In genomic region chr11:83256602-83257340, GRCh38 we compare ENCODE assay signal across 20 cellular contexts. TPM values are rescaled to one million over a fixed set of nuclear protein-coding genes. Genes with fewer than 3 reads are reported as not detected.
DNase-seq lines count a peak whose midpoint lies in the region; ATAC-seq and TF ChIP-seq lines count a peak whose summit lies in the region.
"Had no signal": no experiment of that assay in that cellular context is flagged by ENCODE, and none has a peak within 500 bp of the region (broad histone marks: within the 10 kb centered on the region; RNA-seq: fewer than 3 reads in every experiment).

No MANE protein-coding gene starts in this region.

- H4K20me1 ChIP-seq in osteoblast (ENCODE audit: insufficient read depth, low read length), result no peaks in the 10 kb centered on the region

- 46 to 53% methylated on average over 3 of the region's 3 CpGs for WGBS in body of pancreas, 2 donors

- peaks cover 16% of the 10 kb centered on the region; the same call in 1 of the 2 replicates for H3K36me3 ChIP-seq in ACC112 (ENCODE audit: insufficient read depth, low read length)
- H3K36me3 ChIP-seq in body of pancreas (replicated peaks in 1 of 2; ENCODE audit: insufficient read depth in 1 of 2, low read depth in 2 of 2), result peaks cover 0 to 8% of the 10 kb centered on the region in 2 donors
- peaks cover 21% of the 10 kb centered on the region for H3K36me3 ChIP-seq in osteoblast (ENCODE audit: insufficient read depth, low read length)

- H3K36me3 Mint-ChIP-seq in HFFc6 (ENCODE audit: low read depth) (peaks cover 20% of the 10 kb centered on the region), CD14-positive monocyte (peaks cover 32 to 34% of the 10 kb centered on the region in 2 donors)
- H3K36me3 Mint-ChIP-seq: activated naive CD4-positive, alpha-beta T cell treated with anti-CD3 and anti-CD28 coated beads, Interleukin-2, amount 50 U/mL, for 72 hours had no signal

- ATAC-seq in body of pancreas (peak; percentile 35), HG03175 (IDR thresholded peaks at IDR 0.05; ENCODE audit: unreplicated experiment) (no peak)
- ATAC-seq: activated CD8-positive, alpha-beta T cell treated with anti-CD3 and anti-CD28 coated beads, Interleukin-2, amount 10 ng/mL, durations not matched to agents 7 days and 5 days; activated naive CD4-positive, alpha-beta T cell treated with anti-CD3 and anti-CD28 coated beads, Interleukin-2, amount 50 U/mL, for 72 hours; activated T-cell treated with anti-CD3 and anti-CD28 coated beads, Interleukin-2, amount 50 U/mL, for 4 hours had no signal

- H3K9me3 Mint-ChIP-seq in HFFc6 (no peaks in the 10 kb centered on the region), CD14-positive monocyte (no peaks in the 10 kb centered on the region)
- H3K9me3 Mint-ChIP-seq: activated B cell treated with CpG ODN at 0.5 μM for 24 hours; activated naive CD4-positive, alpha-beta T cell treated with anti-CD3 and anti-CD28 coated beads, Interleukin-2, amount 50 U/mL, for 72 hours; activated T-cell treated with anti-CD3 and anti-CD28 coated beads, Interleukin-2, amount 50 U/mL, for 4 hours had no signal

- no peak for TF ChIP-seq POLR2A in body of pancreas (IDR thresholded peaks at IDR 0.05)

- H3K4me2 ChIP-seq in osteoblast (ENCODE audit: insufficient read depth, low read length), result peak overlapping the region; percentile 59

- H3K4me3 ChIP-seq in ACC112 (ENCODE audit: low read depth, low read length) (no peak overlapping the region), body of pancreas (no peak overlapping the region), osteoblast (ENCODE audit: insufficient read depth, low read length) (peak overlapping the region; percentile 19)
- H3K4me3 ChIP-seq: esophagus squamous epithelium, HAP-1, lung, thyroid gland had no signal

- H3K79me2 ChIP-seq in ACC112 (ENCODE audit: control insufficient read depth, insufficient read depth, low read length, unreplicated experiment), result no peaks in the 10 kb centered on the region
- H3K79me2 ChIP-seq in osteoblast (ENCODE audit: insufficient read depth, low read length), result no peaks in the 10 kb centered on the region

- H3K4me1 Mint-ChIP-seq in HFFc6 (ENCODE audit: low read depth) (peaks cover 35% of the 10 kb centered on the region), CD14-positive monocyte (no peaks in the 10 kb centered on the region)
- H3K4me1 Mint-ChIP-seq: activated B cell treated with CpG ODN at 0.5 μM for 24 hours had no signal

- H3K27ac Mint-ChIP-seq in HFFc6, result peak overlapping the region; percentile 35; the same call in 1 of the 2 replicates
- H3K27ac Mint-ChIP-seq in CD14-positive monocyte, result peak overlapping the region in 2 of 7 donors; percentile 28 to 43
- H3K27ac Mint-ChIP-seq: activated B cell treated with CpG ODN at 0.5 μM for 24 hours; activated CD8-positive, alpha-beta T cell treated with anti-CD3 and anti-CD28 coated beads, Interleukin-2, amount 10 ng/mL, durations not matched to agents 7 days and 5 days had no signal

- H3K27me3 ChIP-seq in ACC112 (ENCODE audit: insufficient read depth, low read length), result no peaks in the 10 kb centered on the region
- no peaks in the 10 kb centered on the region for H3K27me3 ChIP-seq in body of pancreas
- no peaks in the 10 kb centered on the region for H3K27me3 ChIP-seq in osteoblast (ENCODE audit: insufficient read depth, low read length)
- H3K27me3 ChIP-seq: esophagus squamous epithelium, thyroid gland had no signal

- H3K4me3 Mint-ChIP-seq in HFFc6 (no peak overlapping the region), CD14-positive monocyte (no peak overlapping the region)
- H3K4me3 Mint-ChIP-seq: activated B cell treated with CpG ODN at 0.5 μM for 24 hours; activated CD8-positive, alpha-beta T cell treated with anti-CD3 and anti-CD28 coated beads, Interleukin-2, amount 10 ng/mL, durations not matched to agents 7 days and 5 days; activated T-cell treated with anti-CD3 and anti-CD28 coated beads, Interleukin-2, amount 50 U/mL, for 4 hours had no signal

- intact Hi-C loops in body of pancreas (cut with DNase I) (no loop called here), CD14-positive monocyte (cut with micrococcal nuclease) (no loop called here)

- H3K4me1 ChIP-seq in ACC112 (ENCODE audit: control insufficient read depth, insufficient read depth, low read length, unreplicated experiment) (peaks cover 25% of the 10 kb centered on the region), body of pancreas (peaks cover 15% of the 10 kb centered on the region), osteoblast (ENCODE audit: insufficient read depth, low read length) (peaks cover 22% of the 10 kb centered on the region)
- H3K4me1 ChIP-seq: HAP-1, thyroid gland had no signal

- H3K9me3 ChIP-seq in body of pancreas, result no peaks in the 10 kb centered on the region
- no peaks in the 10 kb centered on the region for H3K9me3 ChIP-seq in osteoblast (ENCODE audit: low read depth, low read length)
- H3K9me3 ChIP-seq: esophagus squamous epithelium, HAP-1, thyroid gland had no signal

- no peak for DNase-seq in HFFc6
- DNase-seq in body of pancreas, result no peak
- DNase-seq in osteoblast (ENCODE audit: insufficient read length, low spot score, missing footprints), result no peak
- no peak for DNase-seq in CD14-positive monocyte (ENCODE audit: low spot score)
- no peak for DNase-seq in stimulated activated CD4-positive, alpha-beta T cell treated with anti-CD3 and anti-CD28 coated beads, Interleukin-15, amount 100 ng/mL, for 24 hours
- no peak for DNase-seq in hypothalamus (lab: John Stamatoyannopoulos, UW)
- DNase-seq: activated B cell treated with CpG ODN at 0.5 μM for 24 hours; activated CD8-positive, alpha-beta T cell treated with anti-CD3 and anti-CD28 coated beads, Interleukin-2, amount 10 ng/mL, durations not matched to agents 7 days and 5 days; activated T-cell treated with anti-CD3 and anti-CD28 coated beads, Interleukin-2, amount 50 U/mL, for 4 hours; esophagus squamous epithelium; KG1; NCI-H1092; NCI-H524; SHP77; thyroid gland had no signal

- H3K27ac ChIP-seq in ACC112 (ENCODE audit: low read depth, low read length) (peak overlapping the region; percentile 86), body of pancreas (no peak overlapping the region), osteoblast (ENCODE audit: low read depth, low read length) (peak overlapping the region; percentile 80)
- H3K27ac ChIP-seq: thyroid gland had no signal

- no peak overlapping the region for H2AFZ ChIP-seq in ACC112 (ENCODE audit: low read length, unreplicated experiment)
- H2AFZ ChIP-seq in osteoblast (ENCODE audit: low read length), result no peak overlapping the region

- H3K27me3 Mint-ChIP-seq in HFFc6 (ENCODE audit: insufficient read depth), result no peaks in the 10 kb centered on the region
- H3K27me3 Mint-ChIP-seq in CD14-positive monocyte (ENCODE audit: low read depth in 3 of 3), result peaks cover 0 to 2% (median 1%) of the 10 kb centered on the region in 3 donors
- H3K27me3 Mint-ChIP-seq: activated B cell treated with CpG ODN at 0.5 μM for 24 hours had no signal

- TF ChIP-seq CTCF in HFFc6 (IDR thresholded peaks at IDR 0.05) (no peak), body of pancreas (IDR thresholded peaks at IDR 0.05) (no peak), osteoblast (IDR thresholded peaks at IDR 0.05; ENCODE audit: extremely low read depth, low read depth, low read length) (no peak), CD14-positive monocyte (IDR thresholded peaks at IDR 0.05) (no peak)

RNA-seq across cellular contexts. Expression of gene CCDC90B, which starts 29.4 kb away (rescaled TPM):
- 10 to 100 TPM; 44.0 to 57.9 (median 50.2) TPM for total RNA-seq in HFFc6 (2021; fragmentation: NEBNext Ultra II Directional; extraction: Animal tissue kit (Norgen Biotek cat#: 25700))
- 10 to 100 TPM in 1 of 2 donors, 1 to 10 TPM in 1; 7.3 to 43.6 TPM for total RNA-seq in body of pancreas
- 60.8 and 63.6 TPM in 2 replicates for total RNA-seq in osteoblast
- polyA plus RNA-seq in CD14-positive monocyte, result 10 to 100 TPM; 39.6 to 46.2 TPM

Comparison
In these comparisons a context has a peak if more than half of its experiments do, and no peak if none do; other contexts are left out.
1. H3K27ac ChIP-seq: peak in ACC112 (single experiment) and osteoblast (single experiment); none in body of pancreas (0 of 4).